Comparison of ENCODE assay signal across 31 cellular contexts in the genomic region with DNA sequence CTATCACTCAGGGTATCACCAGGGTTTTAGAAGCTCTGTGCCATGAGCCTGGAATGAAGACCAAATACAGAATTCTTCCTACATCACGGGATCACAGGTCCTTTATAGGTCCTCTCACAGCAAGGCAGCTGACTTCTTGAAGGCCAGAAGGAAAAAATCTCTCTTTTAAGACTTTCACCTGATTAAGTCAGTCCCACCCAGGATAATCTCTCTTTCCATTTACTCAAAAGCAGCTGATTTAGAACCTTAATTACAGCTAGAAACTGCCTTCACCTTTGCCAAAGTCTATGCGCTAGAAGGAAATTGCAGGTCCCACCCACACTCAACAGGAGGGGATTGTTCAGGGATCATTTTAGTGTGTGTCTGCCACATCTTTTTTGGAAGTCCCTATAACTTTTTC.
DNase-seq lines count a peak whose midpoint lies in the region; ATAC-seq, FAIRE-seq and TF ChIP-seq lines count a peak whose summit lies in the region.
"Had no signal": no experiment of that assay in that cellular context is flagged by ENCODE, and none has a peak within 500 bp of the region (broad histone marks: within the 10 kb centered on the region; RNA-seq: fewer than 3 reads in every experiment).

No MANE protein-coding gene starts in this region.

- no peaks in the 10 kb centered on the region for H3K27me3 ChIP-seq in K562 (ENCODE audit: control insufficient read depth in 2 of 2, insufficient read depth in 2 of 2, low read length in 2 of 2)
- H3K27me3 ChIP-seq: BLaER1; BLaER1 treated with 17β-estradiol and CSF1 and Interleukin-3, amounts not matched to agents 10 nM and 100 nM had no signal

- no peak overlapping the region for H3K9ac ChIP-seq in K562 (ENCODE audit: insufficient read depth in 1 of 2, low read depth in 2 of 2, low read length in 2 of 2)
- H3K9ac ChIP-seq: BLaER1; BLaER1 treated with 17β-estradiol and CSF1 and Interleukin-3, amounts not matched to agents 10 nM and 100 nM had no signal

- no peak for TF ChIP-seq CTCF in HEK293 (tag by site-specific recombination; IDR thresholded peaks at IDR 0.05)
- no peak for TF ChIP-seq CTCF in K562 (IDR thresholded peaks at IDR 0.05 in 2 of 3, conservative IDR thresholded peaks at IDR 0.05 in 1 of 3; ENCODE audit: insufficient read depth in 2 of 3, low read depth in 1 of 3, low read length in 3 of 3)
- TF ChIP-seq CTCF in GM13976 (IDR thresholded peaks at IDR 0.05; ENCODE audit: borderline replicate concordance, control extremely low read depth, extremely low read depth, insufficient read depth, missing control alignments), result no peak

- H3K36me3 ChIP-seq in HEK293 (ENCODE audit: control insufficient read depth in 2 of 2, insufficient read depth in 1 of 2, low read length in 2 of 2), result no peaks in the 10 kb centered on the region
- H3K36me3 ChIP-seq in K562 (ENCODE audit: control insufficient read depth, insufficient read depth, low read length), result no peaks in the 10 kb centered on the region
- H3K36me3 ChIP-seq: BE2C; BLaER1; BLaER1 treated with 17β-estradiol and CSF1 and Interleukin-3, amounts not matched to agents 10 nM and 100 nM had no signal

- intact Hi-C loops in K562 (cut with micrococcal nuclease), result no loop called here

- H3K27ac ChIP-seq in HEK293 (ENCODE audit: extremely low read depth, low read depth, low read length), result no peak overlapping the region
- no peak overlapping the region for H3K27ac ChIP-seq in K562 (ENCODE audit: extremely low read depth, low read depth, low read length)
- H3K27ac ChIP-seq: 22Rv1; A549; BLaER1; BLaER1 treated with 17β-estradiol and CSF1 and Interleukin-3, amounts not matched to agents 10 nM and 100 nM; C4-2B had no signal

- no peak for ATAC-seq in K562
- ATAC-seq: A549; CD8-positive, alpha-beta T cell had no signal

- POLR2A ChIA-PET in HEK293 (lab: Yijun Ruan, JAX), result no interaction called here
- POLR2A ChIA-PET in K562 (lab: Yijun Ruan, JAX), result no interaction called here

- no peaks in the 10 kb centered on the region for H4K20me1 ChIP-seq in K562 (replicated peaks; ENCODE audit: control insufficient read depth, insufficient read depth, low read length)
- H4K20me1 ChIP-seq: BLaER1; BLaER1 treated with 17β-estradiol and CSF1 and Interleukin-3, amounts not matched to agents 10 nM and 100 nM had no signal

- no peak for TF ChIP-seq RAD21 in K562 (CRISPR knock-in tag; conservative IDR thresholded peaks at IDR 0.05 in 1 of 2, IDR thresholded peaks at IDR 0.05 in 1 of 2)

- H3K4me3 ChIP-seq in HEK293 (ENCODE audit: low read depth, low read length), result no peak overlapping the region
- H3K4me3 ChIP-seq in K562, result no peak overlapping the region
- H3K4me3 ChIP-seq: A549; BLaER1; BLaER1 treated with 17β-estradiol and CSF1 and Interleukin-3, amounts not matched to agents 10 nM and 100 nM had no signal

- no peak overlapping the region for H2AFZ ChIP-seq in K562 (ENCODE audit: low read depth, low read length)

- no peaks in the 10 kb centered on the region for H3K4me1 ChIP-seq in HEK293 (ENCODE audit: control insufficient read depth, insufficient read depth, low read length)
- H3K4me1 ChIP-seq in K562 (replicated peaks in 1 of 2; ENCODE audit: control insufficient read depth in 2 of 2, insufficient read depth in 2 of 2, low read length in 2 of 2), result no peaks in the 10 kb centered on the region; a peak in 2 of 5 replicates
- H3K4me1 ChIP-seq: A549; BE2C; BLaER1; BLaER1 treated with 17β-estradiol and CSF1 and Interleukin-3, amounts not matched to agents 10 nM and 100 nM; Caco-2 had no signal

- TF ChIP-seq EP300 in K562 (IDR thresholded peaks at IDR 0.05; ENCODE audit: low read length), result no peak

- H3K79me2 ChIP-seq in K562 (ENCODE audit: control insufficient read depth, insufficient read depth, low read length), result no peaks in the 10 kb centered on the region

- no peak for FAIRE-seq in K562 (lab: Jason Lieb, UNC)
- FAIRE-seq: A204.1, A549, D721Med had no signal

- H3K9me3 ChIP-seq in HEK293 (ENCODE audit: control insufficient read depth, insufficient read depth, low read depth, low read length), result no peaks in the 10 kb centered on the region
- H3K9me3 ChIP-seq in K562 (replicated peaks; ENCODE audit: control insufficient read depth, insufficient read depth, low read depth, low read length), result no peaks in the 10 kb centered on the region
- H3K9me3 ChIP-seq: A549; BE2C; BLaER1; BLaER1 treated with 17β-estradiol and CSF1 and Interleukin-3, amounts not matched to agents 10 nM and 100 nM; Caco-2 had no signal

- H3K9me1 ChIP-seq in K562 (ENCODE audit: control insufficient read depth, insufficient read depth, low read length), result no peaks in the 10 kb centered on the region

- DNase-seq in K562 (ENCODE audit: extremely low read depth in 1 of 4, low spot score in 3 of 4) (no peak), GM13976 (ENCODE audit: low spot score) (no peak)
- DNase-seq in activated CD4-positive, alpha-beta T cell treated with anti-CD3 and anti-CD28 coated beads for 4 hours, result no peak
- DNase-seq: 8988T; ACHN; AML-193; BE2C; C1 segment of cervical spinal cord; Caco-2; Calu3; CD4-positive, alpha-beta memory T cell; CD4-positive, alpha-beta T cell; CD4-positive, CD25-positive, alpha-beta regulatory T cell; CD8-positive, alpha-beta memory T cell; CD8-positive, alpha-beta T cell; COR-L47; DMS 273 treated with DMSO at 0.1 percent for 48 hours; DMS153; DMS53; DMS79; DMS79 treated with DMSO at 0.1 percent for 48 hours; DND-41; EL had no signal

- in situ Hi-C loops in K562 (cut with MboI) (no loop called here), GM13976 (cut with MboI; ENCODE audit: low sequenced_read_pairs, unreplicated experiment) (no loop called here)

- no peak overlapping the region for H3K4me2 ChIP-seq in K562 (ENCODE audit: insufficient read depth, low read length)
- H3K4me2 ChIP-seq: A549; BLaER1; BLaER1 treated with 17β-estradiol and CSF1 and Interleukin-3, amounts not matched to agents 10 nM and 100 nM had no signal

- BruUV-seq in K562 (replicated peaks; lab: Mats Ljungman, UMichigan), result no TSS peak

- 0% methylated on average over 2 of the region's 2 CpGs for WGBS in K562 (ENCODE audit: insufficient coverage, low coverage, missing lambda C conversion rate)

- CTCF ChIA-PET in HEK293 (lab: Yijun Ruan, JAX) (no interaction called here), K562 (lab: Yijun Ruan, JAX; ENCODE audit: low intra/inter-chr PET ratio) (no interaction called here)

- TF ChIP-seq POLR2A in K562 (conservative IDR thresholded peaks at IDR 0.05), result no peak

TF ChIP-seq in HEK293, 187 proteins besides CTCF, POLR2A, EP300 and RAD21:
- TF ChIP-seq ZNF10 (tag by site-specific recombination; IDR thresholded peaks at IDR 0.05), result peak; percentile 73; the same call in 1 of the 2 replicates
- TF ChIP-seq, protein P1, sequence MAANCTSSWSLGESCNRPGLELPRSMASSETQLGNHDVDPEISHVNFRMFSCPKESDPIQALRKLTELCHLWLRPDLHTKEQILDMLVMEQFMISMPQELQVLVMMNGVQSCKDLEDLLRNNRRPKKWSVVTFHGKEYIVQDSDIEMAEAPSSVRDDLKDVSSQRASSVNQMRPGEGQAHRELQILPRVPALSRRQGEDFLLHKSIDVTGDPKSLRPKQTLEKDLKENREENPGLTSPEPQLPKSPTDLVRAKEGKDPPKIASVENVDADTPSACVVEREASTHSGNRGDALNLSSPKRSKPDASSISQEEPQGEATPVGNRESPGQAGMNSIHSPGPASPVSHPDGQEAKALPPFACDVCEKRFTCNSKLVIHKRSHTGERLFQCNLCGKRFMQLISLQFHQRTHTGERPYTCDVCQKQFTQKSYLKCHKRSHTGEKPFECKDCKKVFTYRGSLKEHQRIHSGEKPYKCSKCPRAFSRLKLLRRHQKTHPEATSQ (tag by site-specific recombination; IDR thresholded peaks at IDR 0.05), result no peak

TF ChIP-seq in K562, 482 proteins besides CTCF, POLR2A, EP300 and RAD21:
- TF ChIP-seq CHCHD3 (CRISPR knock-in tag; IDR thresholded peaks at IDR 0.05) (no peak), ZC3H8 (IDR thresholded peaks at IDR 0.05) (no peak), ZNF134 (CRISPR knock-in tag; conservative IDR thresholded peaks at IDR 0.05) (peak; percentile 74)
